ENCODE assay signal across 1 cellular context in the genomic region with DNA sequence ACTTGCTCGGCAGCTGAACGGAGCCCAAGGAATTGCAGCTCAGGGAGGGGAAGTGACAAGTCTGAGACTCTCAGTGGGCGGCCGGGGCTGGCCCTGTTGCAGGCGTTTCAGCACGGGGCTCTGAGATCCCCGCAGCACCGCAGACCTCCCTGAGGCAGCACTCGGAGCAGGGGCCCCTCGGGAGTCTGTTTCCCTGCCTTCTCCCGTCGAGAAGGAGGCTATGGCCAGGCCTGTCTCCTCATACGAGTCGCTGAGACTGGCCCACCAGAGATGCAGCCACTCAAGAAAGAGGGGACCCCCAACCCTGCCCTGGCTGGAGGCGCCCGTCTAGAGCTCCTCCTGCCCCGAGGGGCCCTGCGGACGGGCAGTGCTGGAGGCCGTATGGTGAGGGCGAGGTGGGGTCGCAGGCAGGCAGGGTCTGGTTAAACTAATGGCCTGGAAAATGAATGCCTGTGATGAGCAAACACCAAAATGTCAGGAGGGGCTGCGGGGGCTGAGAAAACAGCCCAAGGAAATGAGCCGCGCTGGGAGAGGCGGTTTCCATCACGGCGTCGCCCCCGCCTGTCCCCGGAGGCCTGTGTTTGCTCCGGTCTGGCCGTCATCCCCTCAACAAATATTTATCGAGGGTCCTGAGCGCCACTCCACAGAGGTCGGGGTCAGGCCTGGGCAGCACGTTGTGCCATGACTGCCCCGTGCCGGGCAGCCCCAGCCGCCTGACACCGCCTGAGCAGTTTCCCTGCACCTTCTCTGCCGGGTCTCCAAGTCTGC.
A peak's percentile ranks its signal among the peaks of the same experiment; 100 is the strongest.
TF ChIP-seq lines count a peak whose summit lies in the region.

No MANE protein-coding gene starts in this region.

TF ChIP-seq in HepG2, 621 proteins besides CTCF, POLR2A, EP300 and RAD21 (continued from another document and continues in another):
- peak; percentile 50; the same call in 1 of the 2 replicates for TF ChIP-seq SOX5 (CRISPR knock-in tag; IDR thresholded peaks at IDR 0.05; ENCODE audit: borderline replicate concordance)
- TF ChIP-seq CBX5 (CRISPR knock-in tag; IDR thresholded peaks at IDR 0.05; ENCODE audit: borderline replicate concordance) = peak; percentile 51; the same call in 1 of the 2 replicates
- no peak for TF ChIP-seq ZNF782 (CRISPR knock-in tag; IDR thresholded peaks at IDR 0.05; ENCODE audit: borderline replicate concordance)
- TF ChIP-seq NKX3-1 (CRISPR knock-in tag; IDR thresholded peaks at IDR 0.05) = 0 out of 2 replicates have a peak, but pooled peaks have one; percentile 33
- TF ChIP-seq, protein P1, sequence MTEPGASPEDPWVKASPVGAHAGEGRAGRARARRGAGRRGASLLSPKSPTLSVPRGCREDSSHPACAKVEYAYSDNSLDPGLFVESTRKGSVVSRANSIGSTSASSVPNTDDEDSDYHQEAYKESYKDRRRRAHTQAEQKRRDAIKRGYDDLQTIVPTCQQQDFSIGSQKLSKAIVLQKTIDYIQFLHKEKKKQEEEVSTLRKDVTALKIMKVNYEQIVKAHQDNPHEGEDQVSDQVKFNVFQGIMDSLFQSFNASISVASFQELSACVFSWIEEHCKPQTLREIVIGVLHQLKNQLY (CRISPR knock-in tag; IDR thresholded peaks at IDR 0.05) = peak; percentile 82
- peak; percentile 40; the same call in 1 of the 2 replicates for TF ChIP-seq ZNF292 (CRISPR knock-in tag; IDR thresholded peaks at IDR 0.05; ENCODE audit: borderline replicate concordance, low read depth)
- TF ChIP-seq LCORL (IDR thresholded peaks at IDR 0.05) = no peak
- TF ChIP-seq LCORL (CRISPR knock-in tag; IDR thresholded peaks at IDR 0.05) = peak; percentile 91
- TF ChIP-seq ZNF766 (CRISPR knock-in tag; IDR thresholded peaks at IDR 0.05; ENCODE audit: borderline replicate concordance) = 0 out of 2 replicates have a peak, but pooled peaks have one; percentile 46
- TF ChIP-seq ZNF703 (CRISPR knock-in tag; IDR thresholded peaks at IDR 0.05; ENCODE audit: borderline replicate concordance) = 0 out of 2 replicates have a peak, but pooled peaks have one; percentile 28
- TF ChIP-seq MTA1 (CRISPR knock-in tag; IDR thresholded peaks at IDR 0.05; ENCODE audit: borderline replicate concordance) = peak; percentile 58; the same call in 1 of the 2 replicates
- peak; percentile 38; the same call in 1 of the 2 replicates for TF ChIP-seq ZFP82 (CRISPR knock-in tag; IDR thresholded peaks at IDR 0.05; ENCODE audit: borderline replicate concordance)
- TF ChIP-seq, protein P2, sequence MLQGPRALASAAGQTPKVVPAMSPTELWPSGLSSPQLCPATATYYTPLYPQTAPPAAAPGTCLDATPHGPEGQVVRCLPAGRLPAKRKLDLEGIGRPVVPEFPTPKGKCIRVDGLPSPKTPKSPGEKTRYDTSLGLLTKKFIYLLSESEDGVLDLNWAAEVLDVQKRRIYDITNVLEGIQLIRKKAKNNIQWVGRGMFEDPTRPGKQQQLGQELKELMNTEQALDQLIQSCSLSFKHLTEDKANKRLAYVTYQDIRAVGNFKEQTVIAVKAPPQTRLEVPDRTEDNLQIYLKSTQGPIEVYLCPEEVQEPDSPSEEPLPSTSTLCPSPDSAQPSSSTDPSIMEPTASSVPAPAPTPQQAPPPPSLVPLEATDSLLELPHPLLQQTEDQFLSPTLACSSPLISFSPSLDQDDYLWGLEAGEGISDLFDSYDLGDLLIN (CRISPR knock-in tag; IDR thresholded peaks at IDR 0.05; ENCODE audit: borderline replicate concordance) = 0 out of 2 replicates have a peak, but pooled peaks have one; percentile 38
- TF ChIP-seq, protein P3, sequence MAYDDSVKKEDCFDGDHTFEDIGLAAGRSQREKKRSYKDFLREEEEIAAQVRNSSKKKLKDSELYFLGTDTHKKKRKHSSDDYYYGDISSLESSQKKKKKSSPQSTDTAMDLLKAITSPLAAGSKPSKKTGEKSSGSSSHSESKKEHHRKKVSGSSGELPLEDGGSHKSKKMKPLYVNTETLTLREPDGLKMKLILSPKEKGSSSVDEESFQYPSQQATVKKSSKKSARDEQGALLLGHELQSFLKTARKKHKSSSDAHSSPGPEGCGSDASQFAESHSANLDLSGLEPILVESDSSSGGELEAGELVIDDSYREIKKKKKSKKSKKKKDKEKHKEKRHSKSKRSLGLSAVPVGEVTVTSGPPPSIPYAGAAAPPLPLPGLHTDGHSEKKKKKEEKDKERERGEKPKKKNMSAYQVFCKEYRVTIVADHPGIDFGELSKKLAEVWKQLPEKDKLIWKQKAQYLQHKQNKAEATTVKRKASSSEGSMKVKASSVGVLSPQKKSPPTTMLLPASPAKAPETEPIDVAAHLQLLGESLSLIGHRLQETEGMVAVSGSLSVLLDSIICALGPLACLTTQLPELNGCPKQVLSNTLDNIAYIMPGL (CRISPR knock-in tag; IDR thresholded peaks at IDR 0.05; ENCODE audit: borderline replicate concordance in 1 of 2, low read depth in 1 of 2) = peak in 1 of 2 experiments; percentile 59; a peak in 1 of 4 replicates
- TF ChIP-seq, protein P4, sequence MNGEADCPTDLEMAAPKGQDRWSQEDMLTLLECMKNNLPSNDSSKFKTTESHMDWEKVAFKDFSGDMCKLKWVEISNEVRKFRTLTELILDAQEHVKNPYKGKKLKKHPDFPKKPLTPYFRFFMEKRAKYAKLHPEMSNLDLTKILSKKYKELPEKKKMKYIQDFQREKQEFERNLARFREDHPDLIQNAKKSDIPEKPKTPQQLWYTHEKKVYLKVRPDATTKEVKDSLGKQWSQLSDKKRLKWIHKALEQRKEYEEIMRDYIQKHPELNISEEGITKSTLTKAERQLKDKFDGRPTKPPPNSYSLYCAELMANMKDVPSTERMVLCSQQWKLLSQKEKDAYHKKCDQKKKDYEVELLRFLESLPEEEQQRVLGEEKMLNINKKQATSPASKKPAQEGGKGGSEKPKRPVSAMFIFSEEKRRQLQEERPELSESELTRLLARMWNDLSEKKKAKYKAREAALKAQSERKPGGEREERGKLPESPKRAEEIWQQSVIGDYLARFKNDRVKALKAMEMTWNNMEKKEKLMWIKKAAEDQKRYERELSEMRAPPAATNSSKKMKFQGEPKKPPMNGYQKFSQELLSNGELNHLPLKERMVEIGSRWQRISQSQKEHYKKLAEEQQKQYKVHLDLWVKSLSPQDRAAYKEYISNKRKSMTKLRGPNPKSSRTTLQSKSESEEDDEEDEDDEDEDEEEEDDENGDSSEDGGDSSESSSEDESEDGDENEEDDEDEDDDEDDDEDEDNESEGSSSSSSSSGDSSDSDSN (CRISPR knock-in tag; IDR thresholded peaks at IDR 0.05) = peak; percentile 54; the same call in 1 of the 2 replicates
- TF ChIP-seq, protein P5, sequence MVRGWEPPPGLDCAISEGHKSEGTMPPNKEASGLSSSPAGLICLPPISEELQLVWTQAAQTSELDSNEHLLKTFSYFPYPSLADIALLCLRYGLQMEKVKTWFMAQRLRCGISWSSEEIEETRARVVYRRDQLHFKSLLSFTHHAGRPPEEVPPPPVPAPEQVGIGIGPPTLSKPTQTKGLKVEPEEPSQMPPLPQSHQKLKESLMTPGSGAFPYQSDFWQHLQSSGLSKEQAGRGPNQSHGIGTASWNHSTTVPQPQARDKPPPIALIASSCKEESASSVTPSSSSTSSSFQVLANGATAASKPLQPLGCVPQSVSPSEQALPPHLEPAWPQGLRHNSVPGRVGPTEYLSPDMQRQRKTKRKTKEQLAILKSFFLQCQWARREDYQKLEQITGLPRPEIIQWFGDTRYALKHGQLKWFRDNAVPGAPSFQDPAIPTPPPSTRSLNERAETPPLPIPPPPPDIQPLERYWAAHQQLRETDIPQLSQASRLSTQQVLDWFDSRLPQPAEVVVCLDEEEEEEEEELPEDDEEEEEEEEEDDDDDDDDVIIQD (CRISPR knock-in tag; IDR thresholded peaks at IDR 0.05; ENCODE audit: low read depth) = peak; percentile 27; the same call in 1 of the 2 replicates
- no peak for TF ChIP-seq MTF2 (CRISPR knock-in tag; IDR thresholded peaks at IDR 0.05; ENCODE audit: borderline replicate concordance)
- peak; percentile 89 for TF ChIP-seq ZBTB7B (CRISPR knock-in tag; IDR thresholded peaks at IDR 0.05)
- no peak for TF ChIP-seq REPIN1 (CRISPR knock-in tag; IDR thresholded peaks at IDR 0.05; ENCODE audit: borderline replicate concordance, low read depth)
- 0 out of 2 replicates have a peak, but pooled peaks have one; percentile 36 for TF ChIP-seq ZNF274 (CRISPR knock-in tag; IDR thresholded peaks at IDR 0.05)
- TF ChIP-seq, protein P6, sequence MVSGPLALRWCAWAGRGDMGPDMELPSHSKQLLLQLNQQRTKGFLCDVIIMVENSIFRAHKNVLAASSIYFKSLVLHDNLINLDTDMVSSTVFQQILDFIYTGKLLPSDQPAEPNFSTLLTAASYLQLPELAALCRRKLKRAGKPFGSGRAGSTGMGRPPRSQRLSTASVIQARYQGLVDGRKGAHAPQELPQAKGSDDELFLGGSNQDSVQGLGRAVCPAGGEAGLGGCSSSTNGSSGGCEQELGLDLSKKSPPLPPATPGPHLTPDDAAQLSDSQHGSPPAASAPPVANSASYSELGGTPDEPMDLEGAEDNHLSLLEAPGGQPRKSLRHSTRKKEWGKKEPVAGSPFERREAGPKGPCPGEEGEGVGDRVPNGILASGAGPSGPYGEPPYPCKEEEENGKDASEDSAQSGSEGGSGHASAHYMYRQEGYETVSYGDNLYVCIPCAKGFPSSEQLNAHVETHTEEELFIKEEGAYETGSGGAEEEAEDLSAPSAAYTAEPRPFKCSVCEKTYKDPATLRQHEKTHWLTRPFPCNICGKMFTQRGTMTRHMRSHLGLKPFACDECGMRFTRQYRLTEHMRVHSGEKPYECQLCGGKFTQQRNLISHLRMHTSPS (CRISPR knock-in tag; IDR thresholded peaks at IDR 0.05; ENCODE audit: low read depth) = peak; percentile 96
- TF ChIP-seq PTBP1 (IDR thresholded peaks at IDR 0.05; ENCODE audit: low read depth, low read length, poor library complexity, severe bottlenecking) = no peak
- TF ChIP-seq TEAD2 (CRISPR knock-in tag; IDR thresholded peaks at IDR 0.05) = no peak
- TF ChIP-seq PHF8 (CRISPR knock-in tag; IDR thresholded peaks at IDR 0.05) = peak; percentile 29; the same call in 1 of the 2 replicates
- TF ChIP-seq RXRB (CRISPR knock-in tag; IDR thresholded peaks at IDR 0.05; ENCODE audit: borderline replicate concordance) = peak; percentile 80; the same call in 1 of the 2 replicates
- TF ChIP-seq, protein P7, sequence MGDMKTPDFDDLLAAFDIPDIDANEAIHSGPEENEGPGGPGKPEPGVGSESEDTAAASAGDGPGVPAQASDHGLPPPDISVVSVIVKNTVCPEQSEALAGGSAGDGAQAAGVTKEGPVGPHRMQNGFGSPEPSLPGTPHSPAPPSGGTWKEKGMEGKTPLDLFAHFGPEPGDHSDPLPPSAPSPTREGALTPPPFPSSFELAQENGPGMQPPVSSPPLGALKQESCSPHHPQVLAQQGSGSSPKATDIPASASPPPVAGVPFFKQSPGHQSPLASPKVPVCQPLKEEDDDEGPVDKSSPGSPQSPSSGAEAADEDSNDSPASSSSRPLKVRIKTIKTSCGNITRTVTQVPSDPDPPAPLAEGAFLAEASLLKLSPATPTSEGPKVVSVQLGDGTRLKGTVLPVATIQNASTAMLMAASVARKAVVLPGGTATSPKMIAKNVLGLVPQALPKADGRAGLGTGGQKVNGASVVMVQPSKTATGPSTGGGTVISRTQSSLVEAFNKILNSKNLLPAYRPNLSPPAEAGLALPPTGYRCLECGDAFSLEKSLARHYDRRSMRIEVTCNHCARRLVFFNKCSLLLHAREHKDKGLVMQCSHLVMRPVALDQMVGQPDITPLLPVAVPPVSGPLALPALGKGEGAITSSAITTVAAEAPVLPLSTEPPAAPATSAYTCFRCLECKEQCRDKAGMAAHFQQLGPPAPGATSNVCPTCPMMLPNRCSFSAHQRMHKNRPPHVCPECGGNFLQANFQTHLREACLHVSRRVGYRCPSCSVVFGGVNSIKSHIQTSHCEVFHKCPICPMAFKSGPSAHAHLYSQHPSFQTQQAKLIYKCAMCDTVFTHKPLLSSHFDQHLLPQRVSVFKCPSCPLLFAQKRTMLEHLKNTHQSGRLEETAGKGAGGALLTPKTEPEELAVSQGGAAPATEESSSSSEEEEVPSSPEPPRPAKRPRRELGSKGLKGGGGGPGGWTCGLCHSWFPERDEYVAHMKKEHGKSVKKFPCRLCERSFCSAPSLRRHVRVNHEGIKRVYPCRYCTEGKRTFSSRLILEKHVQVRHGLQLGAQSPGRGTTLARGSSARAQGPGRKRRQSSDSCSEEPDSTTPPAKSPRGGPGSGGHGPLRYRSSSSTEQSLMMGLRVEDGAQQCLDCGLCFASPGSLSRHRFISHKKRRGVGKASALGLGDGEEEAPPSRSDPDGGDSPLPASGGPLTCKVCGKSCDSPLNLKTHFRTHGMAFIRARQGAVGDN (CRISPR knock-in tag; IDR thresholded peaks at IDR 0.05) = peak; percentile 95
- TF ChIP-seq, protein P8, sequence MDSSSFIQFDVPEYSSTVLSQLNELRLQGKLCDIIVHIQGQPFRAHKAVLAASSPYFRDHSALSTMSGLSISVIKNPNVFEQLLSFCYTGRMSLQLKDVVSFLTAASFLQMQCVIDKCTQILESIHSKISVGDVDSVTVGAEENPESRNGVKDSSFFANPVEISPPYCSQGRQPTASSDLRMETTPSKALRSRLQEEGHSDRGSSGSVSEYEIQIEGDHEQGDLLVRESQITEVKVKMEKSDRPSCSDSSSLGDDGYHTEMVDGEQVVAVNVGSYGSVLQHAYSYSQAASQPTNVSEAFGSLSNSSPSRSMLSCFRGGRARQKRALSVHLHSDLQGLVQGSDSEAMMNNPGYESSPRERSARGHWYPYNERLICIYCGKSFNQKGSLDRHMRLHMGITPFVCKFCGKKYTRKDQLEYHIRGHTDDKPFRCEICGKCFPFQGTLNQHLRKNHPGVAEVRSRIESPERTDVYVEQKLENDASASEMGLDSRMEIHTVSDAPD (CRISPR knock-in tag; IDR thresholded peaks at IDR 0.05) = 0 out of 2 replicates have a peak, but pooled peaks have one; percentile 70
- no peak for TF ChIP-seq RELA (CRISPR knock-in tag; IDR thresholded peaks at IDR 0.05)
- TF ChIP-seq HNRNPH1 (optimal IDR thresholded peaks at IDR 0.05; ENCODE audit: low read depth, low read length) = no peak
